14 cellular contexts compared by ENCODE assay signal in the genomic region with DNA sequence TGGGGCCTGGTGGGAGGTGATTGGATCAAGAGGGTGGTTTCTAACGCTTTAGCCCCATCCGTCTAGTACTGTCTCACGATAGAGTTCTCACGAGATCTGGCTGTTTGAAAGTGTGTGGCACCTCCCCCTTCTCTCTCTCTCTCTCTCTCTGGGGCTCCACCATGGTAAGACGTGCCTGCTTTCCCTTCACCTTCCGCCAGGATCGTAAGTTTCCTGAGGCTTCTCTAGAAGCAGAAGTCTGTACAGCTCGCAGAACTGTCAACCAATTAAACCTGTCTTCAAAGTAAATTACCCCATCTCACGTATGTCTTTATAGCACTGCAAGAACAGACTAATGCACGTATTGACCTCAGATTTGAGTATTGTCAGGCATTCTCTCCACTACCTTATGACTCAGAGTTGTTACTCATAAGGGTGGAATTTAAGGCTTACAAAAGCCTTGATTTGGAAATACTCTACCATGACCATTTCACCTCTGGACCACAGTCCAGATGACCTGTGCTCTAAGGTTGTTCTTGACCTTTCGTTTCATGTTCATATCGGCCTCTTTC.
DNase-seq lines count a peak whose midpoint lies in the region; ATAC-seq and TF ChIP-seq lines count a peak whose summit lies in the region.
"Had no signal": no experiment of that assay in that cellular context is flagged by ENCODE, and none has a peak within 500 bp of the region (broad histone marks: within the 10 kb centered on the region; RNA-seq: fewer than 3 reads in every experiment).

No MANE protein-coding gene starts in this region.

- H3K4me3 Mint-ChIP-seq in activated T-cell treated with anti-CD3 and anti-CD28 coated beads, Interleukin-2, amount 50 U/mL, for 72 hours = no peak overlapping the region
- H3K4me3 Mint-ChIP-seq: dendritic cell treated with granulocyte-macrophage colony-stimulating factor and Interleukin-4, amounts not matched to agents 40 ng/mL and 50 ng/mL, for 4 days; naive B cell; WTC11 had no signal

- H3K9me3 Mint-ChIP-seq in activated T-cell treated with anti-CD3 and anti-CD28 coated beads, Interleukin-2, amount 50 U/mL, for 72 hours = peaks cover 0 to 5% of the 10 kb centered on the region in 2 donors

- H3K4me1 Mint-ChIP-seq in activated T-cell treated with anti-CD3 and anti-CD28 coated beads, Interleukin-2, amount 50 U/mL, for 72 hours (ENCODE audit: low read depth) = peaks cover 11% of the 10 kb centered on the region

- H3K27ac Mint-ChIP-seq in activated T-cell treated with anti-CD3 and anti-CD28 coated beads, Interleukin-2, amount 50 U/mL, for 72 hours = peak overlapping the region; percentile 34
- H3K27ac Mint-ChIP-seq: dendritic cell treated with granulocyte-macrophage colony-stimulating factor and Interleukin-4, amounts not matched to agents 40 ng/mL and 50 ng/mL, for 4 days; naive B cell; WTC11 had no signal

- H3K27me3 Mint-ChIP-seq in activated T-cell treated with anti-CD3 and anti-CD28 coated beads, Interleukin-2, amount 50 U/mL, for 72 hours (ENCODE audit: low read depth) = peaks cover 12% of the 10 kb centered on the region

- DNase-seq in activated T-cell treated with anti-CD3 and anti-CD28 coated beads, Interleukin-2, amount 50 U/mL, for 72 hours = no peak
- no peak for DNase-seq in activated T-cell treated with anti-CD3 and anti-CD28 coated beads, Interleukin-2, amount 50 U/mL, for 48 hours
- DNase-seq in SW480 (ENCODE audit: low spot score) (peak; percentile 84), fibroblast of villous mesenchyme (ENCODE audit: low read depth) (peak; percentile 74), DMS53 treated with DMSO at 0.1 percent for 48 hours (lab: John Stamatoyannopoulos, UW; ENCODE audit: unreplicated experiment) (no peak), NCI-H1092 (lab: John Stamatoyannopoulos, UW) (no peak)
- DNase-seq: activated effector memory CD4-positive, alpha-beta T cell treated with Interleukin-2 at 50 U/mL for 16 hours; naive B cell; stimulated activated CD8-positive, alpha-beta memory T cell treated with anti-CD3 and anti-CD28 coated beads, Interleukin-4, amount 100 ng/mL, for 48 hours had no signal

- H3K4me3 ChIP-seq in fibroblast of villous mesenchyme (ENCODE audit: low read depth, low read length) = no peak overlapping the region

- no peak for TF ChIP-seq CTCF in fibroblast of villous mesenchyme (IDR thresholded peaks at IDR 0.05; ENCODE audit: insufficient read depth, low read depth, low read length)

- no peak for ATAC-seq in activated T-cell treated with anti-CD3 and anti-CD28 coated beads, Interleukin-2, amount 50 U/mL, for 72 hours (replicated peaks in 1 of 2)
- ATAC-seq in HG03039 (IDR thresholded peaks at IDR 0.05; ENCODE audit: unreplicated experiment) (no peak), HG03108 (IDR thresholded peaks at IDR 0.05; ENCODE audit: unreplicated experiment) (no peak)
- ATAC-seq: Right ventricle myocardium inferior, WTC11 had no signal

- H3K36me3 Mint-ChIP-seq in activated T-cell treated with anti-CD3 and anti-CD28 coated beads, Interleukin-2, amount 50 U/mL, for 72 hours (ENCODE audit: insufficient read depth in 2 of 2) = no peaks in the 10 kb centered on the region

Comparison
In these comparisons a context has a peak if more than half of its experiments do, and no peak if none do; other contexts are left out.
1. DNase-seq: peak in SW480 (single experiment) and fibroblast of villous mesenchyme (single experiment); none in activated T-cell treated with anti-CD3 and anti-CD28 coated beads, Interleukin-2, amount 50 U/mL, for 72 hours (0 of 2), activated T-cell treated with anti-CD3 and anti-CD28 coated beads, Interleukin-2, amount 50 U/mL, for 48 hours (0 of 2), DMS53 treated with DMSO at 0.1 percent for 48 hours (single experiment) and NCI-H1092 (single experiment).